Comparison of ENCODE assay signal across 8 cellular contexts in genomic region chr2:26178746-26179436, GRCh38. TPM values are rescaled to one million over a fixed set of nuclear protein-coding genes. Genes with fewer than 3 reads are reported as not detected.
DNase-seq lines count a peak whose midpoint lies in the region; ATAC-seq and TF ChIP-seq lines count a peak whose summit lies in the region.

No MANE protein-coding gene starts in this region.

- H3K27ac ChIP-seq in RWPE1 (peak overlapping the region; percentile 15; the same call in 1 of the 2 replicates), esophagus muscularis mucosa (replicated peaks in 1 of 4) (peak overlapping the region in 1 of 4 donors; percentile 18)

- POLR2A ChIA-PET in RWPE1 (lab: Yijun Ruan, JAX; ENCODE audit: low non-redundant PET) = no interaction called here

- TF ChIP-seq EP300 in esophagus muscularis mucosa (IDR thresholded peaks at IDR 0.05) = no peak

- peak overlapping the region; percentile 8 to 85 (median 67) for H3K4me3 Mint-ChIP-seq in naive B cell

- H3K36me3 Mint-ChIP-seq in naive B cell = peaks cover 0 to 8% of the 10 kb centered on the region in 2 donors

- peaks cover 12 to 28% (median 14%) of the 10 kb centered on the region in 3 donors for H3K4me1 Mint-ChIP-seq in naive B cell

- H3K27me3 Mint-ChIP-seq in naive B cell = peaks cover 40 to 70% (median 62%) of the 10 kb centered on the region in 3 donors

- TF ChIP-seq CTCF in RWPE1 (conservative IDR thresholded peaks at IDR 0.05; ENCODE audit: low read depth) (no peak), esophagus muscularis mucosa (IDR thresholded peaks at IDR 0.05) (no peak)

- peak overlapping the region; percentile 50 to 69 (median 60) for H3K4me3 ChIP-seq in esophagus muscularis mucosa

- no peaks in the 10 kb centered on the region for H3K9me3 ChIP-seq in esophagus muscularis mucosa

- no peaks in the 10 kb centered on the region for H3K36me3 ChIP-seq in esophagus muscularis mucosa

- peaks cover 0 to 34% (median 9%) of the 10 kb centered on the region in 4 donors for H3K27me3 ChIP-seq in esophagus muscularis mucosa

- DNase-seq in NCI-H748 (lab: John Stamatoyannopoulos, UW; ENCODE audit: unreplicated experiment) (peak; percentile 49), NCI-H748 treated with DMSO at 0.1 percent for 48 hours (lab: John Stamatoyannopoulos, UW) (no peak), RWPE1 (ENCODE audit: low spot score) (no peak), esophagus muscularis mucosa (ENCODE audit: extremely low spot score) (no peak), naive B cell (no peak), NCI-H128 (lab: John Stamatoyannopoulos, UW; ENCODE audit: unreplicated experiment) (no peak)

- intact Hi-C loops in esophagus muscularis mucosa (cut with DNase I) = no loop called here

- ATAC-seq in naive B cell (ENCODE audit: low read depth in 2 of 2) (peak; percentile 44 to 69), HG03139 (IDR thresholded peaks at IDR 0.05; ENCODE audit: unreplicated experiment) (no peak), HG03432 (IDR thresholded peaks at IDR 0.05; ENCODE audit: unreplicated experiment) (no peak)

- CTCF ChIA-PET in RWPE1 (lab: Yijun Ruan, JAX) = no interaction called here

- no peak for TF ChIP-seq POLR2A in esophagus muscularis mucosa (IDR thresholded peaks at IDR 0.05; ENCODE audit: low read depth)

- WGBS in esophagus muscularis mucosa = 10% methylated on average over 12 of the region's 48 CpGs

- peak overlapping the region in 2 of 6 donors; percentile 54 to 63 for H3K27ac Mint-ChIP-seq in naive B cell

- no peaks in the 10 kb centered on the region for H3K9me3 Mint-ChIP-seq in naive B cell

- peaks cover 7 to 21% (median 21%) of the 10 kb centered on the region in 4 donors for H3K4me1 ChIP-seq in esophagus muscularis mucosa

RNA-seq across cellular contexts. Expression of gene GAREM2, which starts 6.0 kb away (rescaled TPM):
- 1 to 10 TPM; 2.5 to 5.5 (median 3.6) TPM for total RNA-seq in esophagus muscularis mucosa
- 1 to 10 TPM in 2 of 6 donors, under 1 TPM in 2, not detected in 2; 0.29 to 2.1 (median 0.79) TPM for polyA plus RNA-seq in naive B cell (ENCODE audit: low read depth in 6 of 6)

Comparison
In these comparisons a context has a peak if more than half of its experiments do, and no peak if none do; other contexts are left out.
1. ATAC-seq: peak in naive B cell (2 of 2); none in HG03139 (single experiment) and HG03432 (single experiment).